ENCODE assay signal across 10 cellular contexts in genomic region chr7:76108540-76109233, GRCh38.
DNase-seq lines count a peak whose midpoint lies in the region; TF ChIP-seq lines count a peak whose summit lies in the region.
"Had no signal": no experiment of that assay in that cellular context is flagged by ENCODE, and none has a peak within 500 bp of the region (broad histone marks: within the 10 kb centered on the region; RNA-seq: fewer than 3 reads in every experiment).

No MANE protein-coding gene starts in this region.

- H3K4me1 Mint-ChIP-seq in activated CD4-positive, alpha-beta T cell treated with anti-CD3 and anti-CD28 coated beads, Interleukin-2, amount 10 ng/mL, durations not matched to agents 7 days and 5 days: no peaks in the 10 kb centered on the region

- WGBS in liver: 28% methylated on average over 11 of the region's 11 CpGs

- H3K27ac Mint-ChIP-seq in activated CD4-positive, alpha-beta T cell treated with anti-CD3 and anti-CD28 coated beads, Interleukin-2, amount 10 ng/mL, durations not matched to agents 7 days and 5 days: no peak overlapping the region

- TF ChIP-seq CTCF in astrocyte of the spinal cord (IDR thresholded peaks at IDR 0.05; ENCODE audit: low read depth, low read length) (no peak), liver (IDR thresholded peaks at IDR 0.05; ENCODE audit: low read depth, low read length, missing input control) (no peak)

- H3K9ac ChIP-seq in liver (ENCODE audit: low read depth in 1 of 2, low read length in 2 of 2): peak overlapping the region in 1 of 2 donors; percentile 69

- H3K27me3 ChIP-seq in liver (ENCODE audit: control insufficient read depth in 4 of 4, insufficient read depth in 4 of 4, low read length in 3 of 4): no peaks in the 10 kb centered on the region
- H3K27me3 ChIP-seq: BE2C had no signal

- no peak overlapping the region for H3K4me3 Mint-ChIP-seq in activated CD4-positive, alpha-beta T cell treated with anti-CD3 and anti-CD28 coated beads, Interleukin-2, amount 10 ng/mL, durations not matched to agents 7 days and 5 days

- peaks cover 2 to 18% (median 9%) of the 10 kb centered on the region in 4 donors for H3K4me1 ChIP-seq in liver (ENCODE audit: control insufficient read depth in 4 of 4, insufficient read depth in 4 of 4, low read length in 3 of 4)
- H3K4me1 ChIP-seq: BE2C had no signal

- H3K9me3 Mint-ChIP-seq in activated CD4-positive, alpha-beta T cell treated with anti-CD3 and anti-CD28 coated beads, Interleukin-2, amount 10 ng/mL, durations not matched to agents 7 days and 5 days: no peaks in the 10 kb centered on the region

- peak in 1 of 2 donors; percentile 25 for TF ChIP-seq RAD21 in liver (IDR thresholded peaks at IDR 0.05)

- CTCF ChIA-PET in activated CD4-positive, alpha-beta T cell treated with anti-CD3 and anti-CD28 coated beads, Interleukin-2, amount 10 ng/mL, durations not matched to agents 7 days and 5 days (lab: Charles Lee): interaction anchor here (0.6 kb wide), 1 partner anchor 284 kb away, joined by 4 read pairs; no protein-coding TSS in a partner anchor

- H3K9me3 ChIP-seq in liver (ENCODE audit: control insufficient read depth in 4 of 4, low read length in 3 of 4): no peaks in the 10 kb centered on the region
- H3K9me3 ChIP-seq: BE2C had no signal

- no peak overlapping the region for H3K4me3 ChIP-seq in astrocyte of the spinal cord (ENCODE audit: low read depth, low read length)
- peak overlapping the region in 1 of 3 donors; percentile 7 for H3K4me3 ChIP-seq in liver (ENCODE audit: low read depth in 1 of 3, low read length in 3 of 3)

- in situ Hi-C loops in ACHN (cut with HindIII; ENCODE audit: low pct_ligation_motif_present, low pct_unique_long_range_greater_than_20kb, low sequenced_read_pairs) (no loop called here), astrocyte of the spinal cord (cut with HindIII; ENCODE audit: low sequenced_read_pairs) (no loop called here)

- peak; percentile 90 for DNase-seq in ACHN
- peak; percentile 16 for DNase-seq in NAMALWA (ENCODE audit: low spot score)
- DNase-seq in astrocyte of the spinal cord (ENCODE audit: low read depth, low spot score): peak; percentile 33
- no peak for DNase-seq in activated CD4-positive, alpha-beta T cell treated with anti-CD3 and anti-CD28 coated beads, Interleukin-2, amount 10 ng/mL, durations not matched to agents 7 days and 5 days
- no peak for DNase-seq in NCI-H1105 treated with DMSO at 0.1 percent for 48 hours (lab: John Stamatoyannopoulos, UW)
- no peak for DNase-seq in effector CD4-positive, alpha-beta T cell
- no peak for DNase-seq in activated naive CD4-positive, alpha-beta T cell (lab: John Stamatoyannopoulos, UW)
- DNase-seq: activated T-cell treated with anti-CD3 and anti-CD28 coated beads, Interleukin-2, amount 50 U/mL, for 48 hours; BE2C had no signal

- peaks cover 0 to 7% (median 0%) of the 10 kb centered on the region in 4 donors for H3K36me3 ChIP-seq in liver (ENCODE audit: control insufficient read depth in 4 of 4, insufficient read depth in 3 of 4, low read depth in 1 of 4, low read length in 3 of 4)
- H3K36me3 ChIP-seq: BE2C had no signal

- H3K36me3 Mint-ChIP-seq in activated CD4-positive, alpha-beta T cell treated with anti-CD3 and anti-CD28 coated beads, Interleukin-2, amount 10 ng/mL, durations not matched to agents 7 days and 5 days (ENCODE audit: low read depth): no peaks in the 10 kb centered on the region

- no peaks in the 10 kb centered on the region for H3K27me3 Mint-ChIP-seq in activated CD4-positive, alpha-beta T cell treated with anti-CD3 and anti-CD28 coated beads, Interleukin-2, amount 10 ng/mL, durations not matched to agents 7 days and 5 days

- POLR2A ChIA-PET in activated CD4-positive, alpha-beta T cell treated with anti-CD3 and anti-CD28 coated beads, Interleukin-2, amount 10 ng/mL, durations not matched to agents 7 days and 5 days (lab: Charles Lee): no interaction called here

- peak overlapping the region; percentile 81 to 85 for H3K27ac ChIP-seq in liver (ENCODE audit: low read depth in 1 of 2, low read length in 2 of 2)

TF ChIP-seq in liver, 16 proteins besides CTCF, POLR2A, EP300 and RAD21:
- no peak for TF ChIP-seq EGR1 (IDR thresholded peaks at IDR 0.05; ENCODE audit: low read depth in 2 of 2)
- TF ChIP-seq REST (IDR thresholded peaks at IDR 0.05): peak; percentile 79
- TF ChIP-seq SP1 (IDR thresholded peaks at IDR 0.05): peak; percentile 50
- TF ChIP-seq FOXA1 (IDR thresholded peaks at IDR 0.05): peak; percentile 86
- TF ChIP-seq GABPA (IDR thresholded peaks at IDR 0.05 in 1 of 2, conservative IDR thresholded peaks at IDR 0.05 in 1 of 2): no peak
- peak; percentile 89 for TF ChIP-seq FOXA2 (IDR thresholded peaks at IDR 0.05)
- TF ChIP-seq YY1 (IDR thresholded peaks at IDR 0.05): peak; percentile 68
- TF ChIP-seq HNF4G (IDR thresholded peaks at IDR 0.05): no peak
- peak; percentile 97 to 99 for TF ChIP-seq JUND (IDR thresholded peaks at IDR 0.05)
- TF ChIP-seq HNF4A (conservative IDR thresholded peaks at IDR 0.05): peak; percentile 48 to 53
- no peak for TF ChIP-seq NR2F2 (IDR thresholded peaks at IDR 0.05)
- peak; percentile 76 for TF ChIP-seq ATF3 (IDR thresholded peaks at IDR 0.05)
- peak; percentile 5 to 40 for TF ChIP-seq RXRA (IDR thresholded peaks at IDR 0.05)
- TF ChIP-seq ZBTB33 (IDR thresholded peaks at IDR 0.05): no peak
- TF ChIP-seq MAX (IDR thresholded peaks at IDR 0.05): no peak
- TF ChIP-seq TAF1 (conservative IDR thresholded peaks at IDR 0.05): peak; percentile 34

Comparison
In these comparisons a context has a peak if more than half of its experiments do, and no peak if none do; other contexts are left out.
1. DNase-seq: peak in ACHN (single experiment), NAMALWA (single experiment) and astrocyte of the spinal cord (single experiment); none in activated CD4-positive, alpha-beta T cell treated with anti-CD3 and anti-CD28 coated beads, Interleukin-2, amount 10 ng/mL, durations not matched to agents 7 days and 5 days (single experiment), NCI-H1105 treated with DMSO at 0.1 percent for 48 hours (single experiment), effector CD4-positive, alpha-beta T cell (single experiment) and activated naive CD4-positive, alpha-beta T cell (0 of 4).